11 cellular contexts compared by ENCODE assay signal in the genomic region with DNA sequence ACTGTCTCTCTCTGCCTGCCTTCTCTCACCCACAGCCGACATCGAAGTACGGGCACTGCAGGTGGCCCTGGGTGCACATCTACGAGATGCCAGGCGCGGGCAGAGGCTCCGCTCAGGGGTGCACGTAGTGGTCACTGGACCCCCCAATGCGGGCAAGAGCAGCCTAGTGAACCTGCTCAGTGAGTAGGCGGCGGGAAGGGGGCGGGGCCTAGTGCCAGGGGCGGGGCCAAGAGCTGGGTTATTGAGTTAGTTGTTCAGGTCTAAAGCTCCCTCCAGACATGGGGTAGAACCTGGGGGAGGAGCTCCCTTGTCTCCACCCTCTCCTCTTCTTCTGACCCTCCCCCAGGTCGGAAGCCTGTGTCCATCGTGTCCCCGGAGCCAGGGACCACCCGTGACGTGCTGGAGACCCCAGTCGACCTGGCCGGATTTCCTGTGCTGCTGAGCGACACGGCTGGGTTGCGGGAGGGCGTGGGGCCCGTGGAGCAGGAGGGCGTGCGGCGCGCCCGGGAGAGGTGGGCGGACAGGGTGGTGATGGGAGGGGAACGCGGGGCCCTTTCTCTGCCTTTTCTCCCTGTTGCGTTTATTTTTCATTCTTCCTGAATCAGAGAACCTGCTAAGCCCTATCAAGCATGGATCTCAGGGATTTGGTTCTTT. TPM values are rescaled to one million over a fixed set of nuclear protein-coding genes. Genes with fewer than 3 reads are reported as not detected.
A peak's percentile ranks its signal among the peaks of the same experiment; 100 is the strongest.
DNase-seq lines count a peak whose midpoint lies in the region; ATAC-seq and TF ChIP-seq lines count a peak whose summit lies in the region.
"Had no signal": no experiment of that assay in that cellular context is flagged by ENCODE, and none has a peak within 500 bp of the region (broad histone marks: within the 10 kb centered on the region; RNA-seq: fewer than 3 reads in every experiment).

No MANE protein-coding gene starts in this region.

- H3K9me3 ChIP-seq in ascending aorta = no peaks in the 10 kb centered on the region
- H3K9me3 ChIP-seq: vagina had no signal

- H3K9me3 Mint-ChIP-seq in activated T-cell treated with anti-CD3 and anti-CD28 coated beads, Interleukin-2, amount 50 U/mL, for 24 hours = no peaks in the 10 kb centered on the region
- no peaks in the 10 kb centered on the region for H3K9me3 Mint-ChIP-seq in activated CD4-positive, alpha-beta memory T cell treated with anti-CD3 and anti-CD28 coated beads for 36 hours

- no peaks in the 10 kb centered on the region for H3K27me3 Mint-ChIP-seq in activated T-cell treated with anti-CD3 and anti-CD28 coated beads, Interleukin-2, amount 50 U/mL, for 24 hours
- H3K27me3 Mint-ChIP-seq in activated CD4-positive, alpha-beta memory T cell treated with anti-CD3 and anti-CD28 coated beads for 36 hours = no peaks in the 10 kb centered on the region

- ATAC-seq in HG02588 (IDR thresholded peaks at IDR 0.05; ENCODE audit: unreplicated experiment) = no peak
- ATAC-seq: Panc1 had no signal

- peak; percentile 68 for DNase-seq in activated T-cell treated with anti-CD3 and anti-CD28 coated beads, Interleukin-2, amount 50 U/mL, for 24 hours
- DNase-seq in activated T-cell treated with anti-CD3 and anti-CD28 coated beads for 4 hours (no peak), head of caudate nucleus (peak in 22 of 42 donors; percentile 28 to 71 (median 56)), amniotic stem cell (lab: John Stamatoyannopoulos, UW) (no peak), ascending aorta (ENCODE audit: low spot score in 2 of 2) (no peak)
- peak; percentile 79 for DNase-seq in activated CD4-positive, alpha-beta memory T cell treated with anti-CD3 and anti-CD28 coated beads for 36 hours
- peak; percentile 23 for DNase-seq in stimulated activated naive CD4-positive, alpha-beta T cell treated with Interleukin-2 at 50 U/mL for 16 hours (lab: John Stamatoyannopoulos, UW)
- DNase-seq: KG1 had no signal

- H3K4me1 ChIP-seq in ascending aorta = peaks cover 13 to 16% of the 10 kb centered on the region in 2 donors

- POLR2A ChIA-PET in activated CD4-positive, alpha-beta memory T cell treated with anti-CD3 and anti-CD28 coated beads for 36 hours (lab: Charles Lee) = no interaction called here

- no peak overlapping the region for H3K27ac Mint-ChIP-seq in activated T-cell treated with anti-CD3 and anti-CD28 coated beads, Interleukin-2, amount 50 U/mL, for 24 hours
- H3K27ac Mint-ChIP-seq in activated CD4-positive, alpha-beta memory T cell treated with anti-CD3 and anti-CD28 coated beads for 36 hours = no peak overlapping the region

- peaks cover 33% of the 10 kb centered on the region for H3K4me1 Mint-ChIP-seq in activated T-cell treated with anti-CD3 and anti-CD28 coated beads, Interleukin-2, amount 50 U/mL, for 24 hours (ENCODE audit: low read depth)
- peaks cover 21% of the 10 kb centered on the region for H3K4me1 Mint-ChIP-seq in activated CD4-positive, alpha-beta memory T cell treated with anti-CD3 and anti-CD28 coated beads for 36 hours (ENCODE audit: low read depth)

- H3K4me3 Mint-ChIP-seq in activated T-cell treated with anti-CD3 and anti-CD28 coated beads, Interleukin-2, amount 50 U/mL, for 24 hours = peak overlapping the region; percentile 95
- H3K4me3 Mint-ChIP-seq in activated CD4-positive, alpha-beta memory T cell treated with anti-CD3 and anti-CD28 coated beads for 36 hours = peak overlapping the region; percentile 93

- H3K36me3 Mint-ChIP-seq in activated T-cell treated with anti-CD3 and anti-CD28 coated beads, Interleukin-2, amount 50 U/mL, for 24 hours (ENCODE audit: low read depth) = peaks cover 59% of the 10 kb centered on the region
- peaks cover 4% of the 10 kb centered on the region for H3K36me3 Mint-ChIP-seq in activated CD4-positive, alpha-beta memory T cell treated with anti-CD3 and anti-CD28 coated beads for 36 hours

- H3K27me3 ChIP-seq in ascending aorta = no peaks in the 10 kb centered on the region
- H3K27me3 ChIP-seq: vagina had no signal

- CTCF ChIA-PET in activated CD4-positive, alpha-beta memory T cell treated with anti-CD3 and anti-CD28 coated beads for 36 hours (lab: Charles Lee) = interaction anchor here (1.2 kb wide), 2 partner anchors 34 to 47 kb away, joined by 3 to 6 read pairs; no protein-coding TSS in a partner anchor

- TF ChIP-seq CTCF in ascending aorta (IDR thresholded peaks at IDR 0.05) = no peak

- intact Hi-C loops in activated CD4-positive, alpha-beta memory T cell treated with anti-CD3 and anti-CD28 coated beads for 36 hours (cut with micrococcal nuclease) = loop anchor here (5.0 kb wide), 1 partner anchor 128 kb away; no protein-coding TSS in a partner anchor
- intact Hi-C loops in head of caudate nucleus (cut with DNase I) (no loop called here), ascending aorta (cut with DNase I) (no loop called here)

- peaks cover 5 to 8% of the 10 kb centered on the region in 2 donors for H3K36me3 ChIP-seq in ascending aorta
- H3K36me3 ChIP-seq: vagina had no signal

- H3K27ac ChIP-seq in ascending aorta = no peak overlapping the region
- H3K27ac ChIP-seq: vagina had no signal

- H3K4me3 ChIP-seq in ascending aorta = no peak overlapping the region
- H3K4me3 ChIP-seq: vagina had no signal

RNA-seq across cellular contexts. Expression of a gene that starts 1.9 kb away (rescaled TPM):
- total RNA-seq in activated CD4-positive, alpha-beta memory T cell treated with anti-CD3 and anti-CD28 coated beads for 36 hours = 10 to 100 TPM; 37.7 to 41.4 TPM
- 256 TPM for total RNA-seq in ascending aorta

RNA-seq across cellular contexts. Expression of a gene that starts 4.6 kb away (rescaled TPM):
- 1 to 10 TPM; 5.8 to 6.0 TPM for total RNA-seq in activated CD4-positive, alpha-beta memory T cell treated with anti-CD3 and anti-CD28 coated beads for 36 hours
- total RNA-seq in ascending aorta = 34.8 TPM

RNA-seq across cellular contexts. Expression of a gene that starts 29.9 kb away (rescaled TPM):
- total RNA-seq in activated CD4-positive, alpha-beta memory T cell treated with anti-CD3 and anti-CD28 coated beads for 36 hours = 10 to 100 TPM; 37.2 to 37.5 TPM
- total RNA-seq in ascending aorta = 15.8 TPM

RNA-seq across cellular contexts. Expression of a gene that starts 33.5 kb away (rescaled TPM):
- total RNA-seq in activated CD4-positive, alpha-beta memory T cell treated with anti-CD3 and anti-CD28 coated beads for 36 hours = 10 to 100 TPM; 92.9 to 93.7 TPM
- 98.9 TPM for total RNA-seq in ascending aorta

RNA-seq across cellular contexts. Expression of a gene that starts 36.0 kb away (rescaled TPM):
- 1 to 10 TPM; 7.7 to 7.9 TPM for total RNA-seq in activated CD4-positive, alpha-beta memory T cell treated with anti-CD3 and anti-CD28 coated beads for 36 hours
- 32.2 TPM for total RNA-seq in ascending aorta

Comparison
In these comparisons a context has a peak if more than half of its experiments do, and no peak if none do; other contexts are left out.
1. DNase-seq: peak in activated T-cell treated with anti-CD3 and anti-CD28 coated beads, Interleukin-2, amount 50 U/mL, for 24 hours (single experiment), activated CD4-positive, alpha-beta memory T cell treated with anti-CD3 and anti-CD28 coated beads for 36 hours (single experiment), head of caudate nucleus (22 of 42) and stimulated activated naive CD4-positive, alpha-beta T cell treated with Interleukin-2 at 50 U/mL for 16 hours (single experiment); none in activated T-cell treated with anti-CD3 and anti-CD28 coated beads for 4 hours (single experiment), amniotic stem cell (single experiment) and ascending aorta (0 of 2).